Comparison of ENCODE assay signal across 12 cellular contexts in genomic region chr11:6414874-6415328, GRCh38. TPM values are rescaled to one million over a fixed set of nuclear protein-coding genes. Genes with fewer than 3 reads are reported as not detected.
DNase-seq lines count a peak whose midpoint lies in the region; ATAC-seq lines count a peak whose summit lies in the region.
"Had no signal": no experiment of that assay in that cellular context is flagged by ENCODE, and none has a peak within 500 bp of the region (broad histone marks: within the 10 kb centered on the region; RNA-seq: fewer than 3 reads in every experiment).

No MANE protein-coding gene starts in this region.

- intact Hi-C loops in cardiac septum (cut with DNase I): no loop called here

- ATAC-seq in GM21367 (IDR thresholded peaks at IDR 0.05; ENCODE audit: unreplicated experiment): peak; percentile 44

- DNase-seq in ELR (ENCODE audit: low read depth) (peak; percentile 17), NOMO-1 treated with DMSO at 0.1 percent for 48 hours (lab: John Stamatoyannopoulos, UW; ENCODE audit: unreplicated experiment) (peak; percentile 59), foreskin melanocyte (peak; percentile 77), SHP77 (lab: John Stamatoyannopoulos, UW) (no peak), cardiac septum (ENCODE audit: low spot score) (no peak)
- DNase-seq in activated CD4-positive, CD25-positive, alpha-beta regulatory T cell treated with anti-CD3 and anti-CD28 coated beads, Interleukin-2, amount 50 U/mL, for 72 hours: no peak
- DNase-seq: activated gamma-delta T cell; effector CD4-positive, alpha-beta T cell; NCI-H1105 treated with DMSO at 0.1 percent for 48 hours; ovary had no signal

RNA-seq across cellular contexts. Expression of gene APBB1, which starts 4.0 kb away (rescaled TPM):
- 72.0 TPM for total RNA-seq in cardiac septum

RNA-seq across cellular contexts. Expression of gene SMPD1, which starts 24.6 kb away (rescaled TPM):
- 57.8 TPM for total RNA-seq in cardiac septum

RNA-seq across cellular contexts. Expression of gene HPX, which starts 25.9 kb away (rescaled TPM):
- 0.27 TPM for total RNA-seq in cardiac septum
- total RNA-seq: H4 had no signal

RNA-seq across cellular contexts. Expression of gene TRIM3, which starts 58.8 kb away (rescaled TPM):
- 11.7 TPM for total RNA-seq in cardiac septum

Comparison
In these comparisons a context has a peak if more than half of its experiments do, and no peak if none do; other contexts are left out.
1. DNase-seq: peak in ELR (single experiment), NOMO-1 treated with DMSO at 0.1 percent for 48 hours (single experiment) and foreskin melanocyte (single experiment); none in SHP77 (0 of 2), cardiac septum (single experiment) and activated CD4-positive, CD25-positive, alpha-beta regulatory T cell treated with anti-CD3 and anti-CD28 coated beads, Interleukin-2, amount 50 U/mL, for 72 hours (single experiment).